27 cellular contexts compared by ENCODE assay signal in genomic region chr1:175890958-175891357, GRCh38.
"Had no signal": no experiment of that assay in that cellular context is flagged by ENCODE, and none has a peak within 500 bp of the region (broad histone marks: within the 10 kb centered on the region; RNA-seq: fewer than 3 reads in every experiment).

No MANE protein-coding gene starts in this region.

- H3K4me1 ChIP-seq: left lung, lower lobe of right lung, pancreas, psoas muscle, right lobe of liver, uterus had no signal

- H3K27me3 ChIP-seq: hepatocyte, left lung, pancreas, right lobe of liver, tibial nerve, uterus had no signal

- DNase-seq: kidney; left colon; left lung; lower lobe of right lung; mammary epithelial cell; mesenchymal stem cell; naive thymus-derived CD8-positive, alpha-beta T cell; nucleus accumbens; pancreas; posterior cingulate gyrus; psoas muscle; right lobe of liver; stimulated activated CD4-positive, alpha-beta T cell treated with anti-CD3 and anti-CD28 coated beads, Interleukin-1b, Interleukin-23, amount 100 ng/mL, for 48 hours; stimulated activated CD4-positive, alpha-beta T cell treated with anti-CD3 and anti-CD28 coated beads, Interleukin-2, amount 100 ng/mL, for 48 hours; stimulated activated CD4-positive, alpha-beta T cell treated with anti-CD3 and anti-CD28 coated beads, Interleukin-4, amount 100 ng/mL, for 4 hours; stimulated activated CD8-positive, alpha-beta memory T cell treated with anti-CD3 and anti-CD28 coated beads, Interleukin-4, amount 100 ng/mL, for 48 hours; stimulated activated naive CD4-positive, alpha-beta T cell treated with Interleukin-2 at 50 U/mL for 16 hours; stimulated activated naive CD8-positive, alpha-beta T cell treated with anti-CD3 and anti-CD28 coated beads, Interleukin-15, amount 100 ng/mL, for 72 hours; substantia nigra; uterus had no signal

- H3K4me3 Mint-ChIP-seq: naive thymus-derived CD8-positive, alpha-beta T cell; nephron; neural crest cell; stimulated activated memory B cell treated with anti-CD40 and anti-IgM and Interleukin-4, amounts not matched to agents 10 μg/mL and 1 μg/mL and 100 μg/mL, for 72 hours; stimulated activated naive CD8-positive, alpha-beta T cell treated with anti-CD3 and anti-CD28 coated beads, Interleukin-15, amount 100 ng/mL, for 72 hours; type B pancreatic cell had no signal

- H3K9me3 ChIP-seq: left lung, lower lobe of right lung, pancreas, psoas muscle, right lobe of liver, tibial nerve, uterus had no signal

- H2AFZ ChIP-seq: hepatocyte had no signal

- H3K27ac Mint-ChIP-seq: naive thymus-derived CD8-positive, alpha-beta T cell; nephron; stimulated activated memory B cell treated with anti-CD40 and anti-IgM and Interleukin-4, amounts not matched to agents 10 μg/mL and 1 μg/mL and 100 μg/mL, for 72 hours; type B pancreatic cell had no signal

- FAIRE-seq: kidney, pancreas had no signal

- H3K36me3 ChIP-seq: left lung, lower lobe of right lung, pancreas, right lobe of liver, tibial nerve, uterus had no signal

- H3K27me3 Mint-ChIP-seq: stimulated activated memory B cell treated with anti-CD40 and anti-IgM and Interleukin-4, amounts not matched to agents 10 μg/mL and 1 μg/mL and 100 μg/mL, for 72 hours; type B pancreatic cell had no signal

- H3K27ac ChIP-seq: hepatocyte, left lung, lower lobe of right lung, pancreas, psoas muscle, right lobe of liver, tibial nerve, uterus had no signal

- H3K9me3 Mint-ChIP-seq: nephron; stimulated activated naive CD8-positive, alpha-beta T cell treated with anti-CD3 and anti-CD28 coated beads, Interleukin-15, amount 100 ng/mL, for 72 hours; type B pancreatic cell had no signal

- H3K4me3 ChIP-seq: hepatocyte, left lung, lower lobe of right lung, pancreas, psoas muscle, right lobe of liver, smooth muscle cell, tibial nerve, uterus had no signal

- H3K4me1 Mint-ChIP-seq: stimulated activated memory B cell treated with anti-CD40 and anti-IgM and Interleukin-4, amounts not matched to agents 10 μg/mL and 1 μg/mL and 100 μg/mL, for 72 hours had no signal

- H3K4me2 ChIP-seq: hepatocyte, smooth muscle cell had no signal

- H3K36me3 Mint-ChIP-seq: stimulated activated memory B cell treated with anti-CD40 and anti-IgM and Interleukin-4, amounts not matched to agents 10 μg/mL and 1 μg/mL and 100 μg/mL, for 72 hours had no signal

- H3K79me2 ChIP-seq: hepatocyte had no signal

- ATAC-seq: left colon; left lung; lower lobe of right lung; naive thymus-derived CD8-positive, alpha-beta T cell; pancreas; psoas muscle; right lobe of liver; stimulated activated memory B cell treated with anti-CD40 and anti-IgM and Interleukin-4, amounts not matched to agents 10 μg/mL and 1 μg/mL and 100 μg/mL, for 72 hours; stimulated activated naive CD8-positive, alpha-beta T cell treated with anti-CD3 and anti-CD28 coated beads, Interleukin-15, amount 100 ng/mL, for 72 hours had no signal
